ENCODE assay signal across 10 cellular contexts in the genomic region with DNA sequence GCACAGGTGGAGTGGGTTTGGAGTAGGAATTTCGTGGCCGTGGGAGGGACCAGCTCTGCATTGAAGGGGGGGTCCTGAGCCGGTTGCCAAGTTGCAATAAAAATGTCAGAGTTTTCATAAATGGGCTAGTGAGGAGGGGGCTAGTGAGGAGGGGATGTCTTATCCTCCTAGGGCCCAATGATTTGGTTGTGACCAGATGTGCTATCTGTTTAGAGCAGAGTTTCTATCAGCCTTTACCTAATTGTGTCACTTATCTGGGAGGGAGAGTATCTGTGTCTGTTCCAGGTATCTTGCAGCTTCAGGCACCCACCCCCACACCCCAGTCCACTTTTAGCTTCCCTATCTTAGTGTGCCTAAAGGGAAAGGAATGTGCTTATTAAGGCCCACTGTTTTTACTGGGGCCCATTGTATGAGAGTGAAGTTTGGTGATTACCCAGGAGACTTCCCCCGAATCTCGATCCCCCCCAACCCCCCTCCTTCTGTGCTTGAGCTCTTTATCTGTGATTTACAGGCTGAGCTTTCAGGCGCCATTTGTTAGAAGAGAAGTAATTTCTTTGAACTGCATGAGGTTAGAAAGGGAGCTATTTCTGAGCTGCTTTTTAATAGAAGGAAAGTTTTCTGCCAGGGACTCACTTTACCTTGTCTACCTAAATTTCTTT. TPM values are rescaled to one million over a fixed set of nuclear protein-coding genes. Genes with fewer than 3 reads are reported as not detected.
DNase-seq lines count a peak whose midpoint lies in the region; ATAC-seq lines count a peak whose summit lies in the region.
"Had no signal": no experiment of that assay in that cellular context is flagged by ENCODE, and none has a peak within 500 bp of the region (broad histone marks: within the 10 kb centered on the region; RNA-seq: fewer than 3 reads in every experiment).

No MANE protein-coding gene starts in this region.

- peaks cover 41% of the 10 kb centered on the region for H3K4me1 Mint-ChIP-seq in activated T-cell treated with anti-CD3 and anti-CD28 coated beads, Interleukin-2, amount 50 U/mL, for 4 hours (ENCODE audit: low read depth)
- peaks cover 61% of the 10 kb centered on the region for H3K4me1 Mint-ChIP-seq in stimulated activated effector memory CD8-positive, alpha-beta T cell treated with anti-CD3 and anti-CD28 coated beads, Interleukin-12 subunit alpha, Interleukin-12 subunit beta, amount 100 ng/mL, for 72 hours

- peaks cover 4% of the 10 kb centered on the region for H3K27me3 Mint-ChIP-seq in activated T-cell treated with anti-CD3 and anti-CD28 coated beads, Interleukin-2, amount 50 U/mL, for 4 hours (ENCODE audit: low read depth)

- H3K9me3 Mint-ChIP-seq in activated T-cell treated with anti-CD3 and anti-CD28 coated beads, Interleukin-2, amount 50 U/mL, for 4 hours: no peaks in the 10 kb centered on the region
- no peaks in the 10 kb centered on the region for H3K9me3 Mint-ChIP-seq in stimulated activated effector memory CD8-positive, alpha-beta T cell treated with anti-CD3 and anti-CD28 coated beads, Interleukin-12 subunit alpha, Interleukin-12 subunit beta, amount 100 ng/mL, for 72 hours

- peak; percentile 9 to 14 for DNase-seq in activated T-cell treated with anti-CD3 and anti-CD28 coated beads, Interleukin-2, amount 50 U/mL, for 48 hours
- no peak for DNase-seq in activated T-cell treated with anti-CD3 and anti-CD28 coated beads, Interleukin-2, amount 50 U/mL, for 4 hours
- peak; percentile 98 for DNase-seq in OCI-M1 (lab: John Stamatoyannopoulos, UW)
- peak; percentile 4 for DNase-seq in ecto neural progenitor cell (ENCODE audit: low spot score)
- no peak for DNase-seq in stimulated activated effector memory CD8-positive, alpha-beta T cell treated with anti-CD3 and anti-CD28 coated beads, Interleukin-12 subunit alpha, Interleukin-12 subunit beta, amount 100 ng/mL, for 72 hours (ENCODE audit: low spot score in 2 of 2)
- no peak for DNase-seq in GM03348 (ENCODE audit: low spot score)
- DNase-seq in stimulated activated naive CD4-positive, alpha-beta T cell treated with Interleukin-2 at 50 U/mL for 16 hours (lab: John Stamatoyannopoulos, UW): no peak
- DNase-seq: NCI-H2029 had no signal

- peak overlapping the region; percentile 82 for H3K27ac Mint-ChIP-seq in stimulated activated effector memory CD8-positive, alpha-beta T cell treated with anti-CD3 and anti-CD28 coated beads, Interleukin-12 subunit alpha, Interleukin-12 subunit beta, amount 100 ng/mL, for 72 hours
- H3K27ac Mint-ChIP-seq: mesothelial cell of epicardium had no signal

- H3K36me3 Mint-ChIP-seq in activated T-cell treated with anti-CD3 and anti-CD28 coated beads, Interleukin-2, amount 50 U/mL, for 4 hours (ENCODE audit: insufficient read depth): no peaks in the 10 kb centered on the region
- H3K36me3 Mint-ChIP-seq in stimulated activated effector memory CD8-positive, alpha-beta T cell treated with anti-CD3 and anti-CD28 coated beads, Interleukin-12 subunit alpha, Interleukin-12 subunit beta, amount 100 ng/mL, for 72 hours: no peaks in the 10 kb centered on the region

- no peak overlapping the region for H3K4me3 Mint-ChIP-seq in activated T-cell treated with anti-CD3 and anti-CD28 coated beads, Interleukin-2, amount 50 U/mL, for 4 hours
- peak overlapping the region; percentile 49 for H3K4me3 Mint-ChIP-seq in stimulated activated effector memory CD8-positive, alpha-beta T cell treated with anti-CD3 and anti-CD28 coated beads, Interleukin-12 subunit alpha, Interleukin-12 subunit beta, amount 100 ng/mL, for 72 hours
- H3K4me3 Mint-ChIP-seq: mesothelial cell of epicardium had no signal

- ATAC-seq in activated T-cell treated with anti-CD3 and anti-CD28 coated beads, Interleukin-2, amount 50 U/mL, for 4 hours: no peak
- ATAC-seq in stimulated activated effector memory CD8-positive, alpha-beta T cell treated with anti-CD3 and anti-CD28 coated beads, Interleukin-12 subunit alpha, Interleukin-12 subunit beta, amount 100 ng/mL, for 72 hours: no peak
- ATAC-seq in HG03097 (IDR thresholded peaks at IDR 0.05; ENCODE audit: low FRiP score, unreplicated experiment): no peak

RNA-seq across cellular contexts. Expression of a gene that starts 42.6 kb away (rescaled TPM):
- 10 to 100 TPM; 15.4 to 17.9 (median 17.8) TPM for total RNA-seq in activated T-cell treated with anti-CD3 and anti-CD28 coated beads, Interleukin-2, amount 50 U/mL, for 4 hours

Comparison
In these comparisons a context has a peak if more than half of its experiments do, and no peak if none do; other contexts are left out.
1. DNase-seq: peak in activated T-cell treated with anti-CD3 and anti-CD28 coated beads, Interleukin-2, amount 50 U/mL, for 48 hours (2 of 2), OCI-M1 (single experiment) and ecto neural progenitor cell (single experiment); none in activated T-cell treated with anti-CD3 and anti-CD28 coated beads, Interleukin-2, amount 50 U/mL, for 4 hours (single experiment), stimulated activated effector memory CD8-positive, alpha-beta T cell treated with anti-CD3 and anti-CD28 coated beads, Interleukin-12 subunit alpha, Interleukin-12 subunit beta, amount 100 ng/mL, for 72 hours (0 of 2), GM03348 (single experiment) and stimulated activated naive CD4-positive, alpha-beta T cell treated with Interleukin-2 at 50 U/mL for 16 hours (single experiment).